8 cellular contexts compared by ENCODE assay signal in genomic region chr2:230067990-230068657, GRCh38. TPM values are rescaled to one million over a fixed set of nuclear protein-coding genes. Genes with fewer than 3 reads are reported as not detected.
A peak's percentile ranks its signal among the peaks of the same experiment; 100 is the strongest.
DNase-seq lines count a peak whose midpoint lies in the region; ATAC-seq and TF ChIP-seq lines count a peak whose summit lies in the region.

No MANE protein-coding gene starts in this region.

- TF ChIP-seq POLR2A in esophagus squamous epithelium (IDR thresholded peaks at IDR 0.05): no peak

- TF ChIP-seq CTCF in esophagus squamous epithelium (IDR thresholded peaks at IDR 0.05): peak in 3 of 6 experiments; percentile 9 to 31 (median 31)

- DNase-seq in ELF-1 (ENCODE audit: low read depth, low spot score) (peak; percentile 54), H7 (peak; percentile 85), NCI-H2171 (lab: John Stamatoyannopoulos, UW) (peak; percentile 13), activated T-cell treated with anti-CD3 and anti-CD28 coated beads for 24 hours (ENCODE audit: low read depth) (peak; percentile 11), esophagus squamous epithelium (lab: John Stamatoyannopoulos, UW) (no peak), superior temporal gyrus (ENCODE audit: extremely low spot score) (peak; percentile 25)

- H3K36me3 ChIP-seq in H7 (replicated peaks; ENCODE audit: control insufficient read depth, insufficient read depth, low read length): no peaks in the 10 kb centered on the region
- no peaks in the 10 kb centered on the region for H3K36me3 ChIP-seq in esophagus squamous epithelium
- no peaks in the 10 kb centered on the region for H3K36me3 ChIP-seq in muscle layer of colon (ENCODE audit: insufficient read depth, low read length)

- intact Hi-C loops in esophagus squamous epithelium (cut with DNase I): no loop called here

- H3K9ac ChIP-seq in muscle layer of colon (ENCODE audit: low read length): no peak overlapping the region

- H3K4me3 ChIP-seq in H7 (ENCODE audit: insufficient read depth, low read depth, low read length) (peak overlapping the region; percentile 59), esophagus squamous epithelium (peak overlapping the region; percentile 63 to 83 (median 74)), muscle layer of colon (ENCODE audit: low read depth in 1 of 2, low read length in 2 of 2) (peak overlapping the region; percentile 71 to 85)

- 0 to 3% methylated on average over 6 to 7 of the region's 65 CpGs for WGBS in esophagus squamous epithelium, 2 donors

- peaks cover 0 to 29% (median 5%) of the 10 kb centered on the region in 3 donors for H3K4me1 ChIP-seq in esophagus squamous epithelium
- peaks cover 4% of the 10 kb centered on the region for H3K4me1 ChIP-seq in muscle layer of colon (ENCODE audit: insufficient read depth, low read length)

- ATAC-seq in HG02973 (IDR thresholded peaks at IDR 0.05; ENCODE audit: unreplicated experiment): no peak

- no peaks in the 10 kb centered on the region for H3K9me3 ChIP-seq in esophagus squamous epithelium
- no peaks in the 10 kb centered on the region for H3K9me3 ChIP-seq in muscle layer of colon (ENCODE audit: low read length)

- H3K27ac ChIP-seq in esophagus squamous epithelium: peak overlapping the region; percentile 77 to 88 (median 83)
- peak overlapping the region; percentile 62 for H3K27ac ChIP-seq in muscle layer of colon (ENCODE audit: low read depth, low read length)

- H3K27me3 ChIP-seq in H7 (ENCODE audit: control insufficient read depth, insufficient read depth, low read length) (peaks cover 24% of the 10 kb centered on the region), esophagus squamous epithelium (no peaks in the 10 kb centered on the region), muscle layer of colon (ENCODE audit: control insufficient read depth in 1 of 2, insufficient read depth in 2 of 2, low read length in 2 of 2) (no peaks in the 10 kb centered on the region)

RNA-seq across cellular contexts. Expression of gene SLC16A14, which starts 0.6 kb away (rescaled TPM):
- total RNA-seq in H7 (2014; rRNA removed; shearing (Covaris generic)): 1.3 and 2.1 TPM in 2 replicates
- total RNA-seq in esophagus squamous epithelium: 1 to 10 TPM; 1.9 to 7.5 (median 4.9) TPM
